ENCODE assay signal across 7 cellular contexts in the genomic region with DNA sequence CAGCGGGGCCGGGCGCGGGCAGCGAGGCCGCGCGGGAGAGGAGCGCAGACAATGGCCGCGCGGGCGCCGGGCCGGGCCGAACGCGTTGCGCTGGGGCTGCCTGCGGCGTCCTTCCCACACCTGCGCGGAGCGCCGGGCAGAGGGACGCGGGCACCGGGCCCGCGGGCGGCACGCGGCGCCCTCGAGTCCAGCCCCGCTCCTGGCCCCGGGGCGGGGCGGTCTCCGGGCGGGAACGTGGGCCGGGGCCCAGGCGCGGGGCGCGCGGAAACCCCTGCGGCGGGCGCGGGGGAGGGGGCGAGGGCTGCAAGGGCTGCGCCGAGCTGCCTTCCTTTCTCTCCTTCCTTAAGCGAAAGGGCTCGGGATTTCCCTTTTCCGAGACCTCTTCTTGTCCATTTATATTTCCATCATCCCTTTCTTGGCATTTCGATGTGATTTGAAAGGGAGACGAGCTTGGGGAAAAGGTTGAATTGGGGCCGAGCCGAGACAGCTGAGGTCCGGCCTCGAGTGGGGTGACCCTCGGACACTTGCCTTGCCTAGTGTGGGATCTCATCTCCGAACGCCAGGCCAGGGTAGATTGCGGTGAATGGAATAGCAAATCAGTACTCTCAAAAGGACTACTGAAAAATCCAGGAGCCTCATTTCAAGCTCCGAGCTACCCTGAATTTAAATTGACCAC. TPM values are rescaled to one million over a fixed set of nuclear protein-coding genes. Genes with fewer than 3 reads are reported as not detected.
DNase-seq lines count a peak whose midpoint lies in the region; ATAC-seq and TF ChIP-seq lines count a peak whose summit lies in the region.

No MANE protein-coding gene starts in this region.

- peak overlapping the region; percentile 75 for H3K27ac Mint-ChIP-seq in neural crest cell (ENCODE audit: unreplicated experiment)

- H2AFZ ChIP-seq in fibroblast of lung (ENCODE audit: low read length): peak overlapping the region; percentile 86

- H3K79me2 ChIP-seq in fibroblast of lung (ENCODE audit: control insufficient read depth, insufficient read depth, low read length): no peaks in the 10 kb centered on the region

- peaks cover 4% of the 10 kb centered on the region for H3K9me3 Mint-ChIP-seq in neural crest cell

- peak; percentile 42 for ATAC-seq in GM21515 (IDR thresholded peaks at IDR 0.05; ENCODE audit: unreplicated experiment)

- peaks cover 27% of the 10 kb centered on the region for H3K4me1 ChIP-seq in HUES48 (ENCODE audit: control insufficient read depth, insufficient read depth, low read length)
- H3K4me1 ChIP-seq in fibroblast of lung (ENCODE audit: control insufficient read depth, extremely low read depth, insufficient read depth, low read length): peaks cover 11% of the 10 kb centered on the region

- no peaks in the 10 kb centered on the region for H4K20me1 ChIP-seq in fibroblast of lung (ENCODE audit: control insufficient read depth, extremely low read depth, insufficient read depth, low read length)

- H3K27me3 ChIP-seq in HUES48 (ENCODE audit: control insufficient read depth, insufficient read depth, low read length): peaks cover 10% of the 10 kb centered on the region
- H3K27me3 ChIP-seq in fibroblast of lung (ENCODE audit: control insufficient read depth, insufficient read depth, low read length): no peaks in the 10 kb centered on the region

- peaks cover 4% of the 10 kb centered on the region for H3K36me3 Mint-ChIP-seq in neural crest cell (ENCODE audit: low read depth)

- H3K9me3 ChIP-seq in HUES48 (ENCODE audit: control insufficient read depth, insufficient read depth, low read length): no peaks in the 10 kb centered on the region
- H3K9me3 ChIP-seq in fibroblast of lung (ENCODE audit: control insufficient read depth, insufficient read depth, low read depth, low read length): no peaks in the 10 kb centered on the region

- H3K4me3 ChIP-seq in HUES48 (ENCODE audit: low read depth, low read length): peak overlapping the region; percentile 100
- peak overlapping the region; percentile 62 for H3K4me3 ChIP-seq in WI38 (ENCODE audit: low read depth, low read length)
- H3K4me3 ChIP-seq in fibroblast of lung (replicated peaks in 1 of 4; ENCODE audit: control extremely low read depth in 1 of 4, insufficient read depth in 1 of 4, low read depth in 3 of 4, low read length in 4 of 4): peak overlapping the region; percentile 58 to 82 (median 60)

- no peak for TF ChIP-seq CTCF in GM10266 (IDR thresholded peaks at IDR 0.05; ENCODE audit: control insufficient read depth, insufficient read depth, low read depth, missing control alignments)
- TF ChIP-seq CTCF in WI38 (IDR thresholded peaks at IDR 0.05; ENCODE audit: low read depth, low read length): no peak
- TF ChIP-seq CTCF in fibroblast of lung (conservative IDR thresholded peaks at IDR 0.05 in 1 of 2, IDR thresholded peaks at IDR 0.05 in 1 of 2; ENCODE audit: low read depth in 1 of 2, low read length in 2 of 2): no peak
- no peak for TF ChIP-seq CTCF in neural crest cell (conservative IDR thresholded peaks at IDR 0.05)

- H3K36me3 ChIP-seq in HUES48 (ENCODE audit: control insufficient read depth, insufficient read depth, low read length): peaks cover 12% of the 10 kb centered on the region; the same call in 1 of the 2 replicates
- H3K36me3 ChIP-seq in fibroblast of lung (ENCODE audit: control insufficient read depth, insufficient read depth, low read length): no peaks in the 10 kb centered on the region

- H3K4me3 Mint-ChIP-seq in neural crest cell: peak overlapping the region; percentile 95

- DNase-seq in GM10266 (ENCODE audit: extremely low spot score): peak; percentile 63
- peak in 1 of 2 donors; percentile 12 for DNase-seq in fibroblast of lung (ENCODE audit: low read depth in 2 of 2)
- DNase-seq in neural crest cell (ENCODE audit: low read depth, low spot score): peak; percentile 50
- DNase-seq in occipital lobe (lab: John Stamatoyannopoulos, UW): no peak

- H3K4me2 ChIP-seq in fibroblast of lung (ENCODE audit: extremely low read depth, insufficient read depth, low read length): peak overlapping the region; percentile 96

- H3K27me3 Mint-ChIP-seq in neural crest cell (ENCODE audit: low read depth): peaks cover 11% of the 10 kb centered on the region

- H3K27ac ChIP-seq in HUES48 (ENCODE audit: low read depth, low read length) (peak overlapping the region; percentile 79), fibroblast of lung (ENCODE audit: insufficient read depth, low read length) (peak overlapping the region; percentile 5)

- peak overlapping the region; percentile 89 for H3K9ac ChIP-seq in HUES48 (ENCODE audit: low read depth, low read length)
- peak overlapping the region; percentile 53 for H3K9ac ChIP-seq in fibroblast of lung (ENCODE audit: insufficient read depth, low read length)

- peaks cover 43% of the 10 kb centered on the region for H3K4me1 Mint-ChIP-seq in neural crest cell

RNA-seq across cellular contexts. Expression of a gene that starts 0.7 kb away (rescaled TPM):
- 3.6 and 6.6 TPM in 2 replicates for total RNA-seq in fibroblast of lung
- 3.2 and 5.6 TPM in 2 replicates for polyA plus RNA-seq in fibroblast of lung
- polyA plus RNA-seq in fibroblast of lung (2012): 2.6 and 4.3 TPM in 2 replicates
- 0.82 and 3.0 TPM in 2 replicates for polyA minus RNA-seq in fibroblast of lung (ENCODE audit: low replicate concordance)
- total RNA-seq in neural crest cell: 67.0 and 67.2 TPM in 2 replicates
- 175 TPM for total RNA-seq in occipital lobe

RNA-seq across cellular contexts. Expression of a gene that starts 40.0 kb away (rescaled TPM):
- total RNA-seq in fibroblast of lung (3.9 and 5.4 TPM in 2 replicates), neural crest cell (8.3 and 8.6 TPM in 2 replicates), occipital lobe (14.5 TPM)
- polyA plus RNA-seq in fibroblast of lung: 1.4 and 2.8 TPM in 2 replicates
- polyA plus RNA-seq in fibroblast of lung (2012): 1.8 and 2.8 TPM in 2 replicates
- polyA minus RNA-seq in fibroblast of lung (ENCODE audit: low replicate concordance): not detected in 2 replicates

RNA-seq across cellular contexts. Expression of a gene that starts 40.1 kb away (rescaled TPM):
- total RNA-seq in fibroblast of lung (not detected in 2 replicates), neural crest cell (1.0 and 2.3 TPM in 2 replicates), occipital lobe (1.9 TPM)
- polyA plus RNA-seq in fibroblast of lung: not detected in 2 replicates
- 0.09 TPM in 1 of 2 replicates, not detected in the other for polyA plus RNA-seq in fibroblast of lung (2012)
- polyA minus RNA-seq in fibroblast of lung (ENCODE audit: low replicate concordance): not detected in 2 replicates
